In genomic region chr20:49942303-49942702, GRCh38 we compare ENCODE assay signal across 16 cellular contexts. TPM values are rescaled to one million over a fixed set of nuclear protein-coding genes. Genes with fewer than 3 reads are reported as not detected.
DNase-seq lines count a peak whose midpoint lies in the region; ATAC-seq and TF ChIP-seq lines count a peak whose summit lies in the region.
"Had no signal": no experiment of that assay in that cellular context is flagged by ENCODE, and none has a peak within 500 bp of the region (broad histone marks: within the 10 kb centered on the region; RNA-seq: fewer than 3 reads in every experiment).

No MANE protein-coding gene starts in this region.

- no peak overlapping the region for H4K5ac ChIP-seq in IMR-90 (ENCODE audit: low read depth, low read length)

- no peak overlapping the region for H2AK9ac ChIP-seq in IMR-90 (replicated peaks; ENCODE audit: low read depth, low read length, poor library complexity)

- TF ChIP-seq EP300 in sigmoid colon (IDR thresholded peaks at IDR 0.05), result no peak

- H3K36me3 ChIP-seq in IMR-90 (ENCODE audit: control insufficient read depth, insufficient read depth, low read length) (peaks cover 38% of the 10 kb centered on the region), body of pancreas (replicated peaks in 1 of 2; ENCODE audit: insufficient read depth in 1 of 2, low read depth in 2 of 2) (peaks cover 7 to 14% of the 10 kb centered on the region in 2 donors), sigmoid colon (peaks cover 10 to 78% (median 24%) of the 10 kb centered on the region in 4 donors)

- CTCF ChIA-PET in IMR-90 (lab: Yijun Ruan, JAX), result no interaction called here
- CTCF ChIA-PET in RWPE1 (lab: Yijun Ruan, JAX), result interaction anchor here (0.7 to 1.8 kb wide), 3 partner anchors 37 to 129 kb away, joined by 4 to 18 read pairs (median 4); no protein-coding TSS in a partner anchor

- H4K20me1 ChIP-seq in IMR-90 (ENCODE audit: insufficient read depth, low read length), result peaks cover 40% of the 10 kb centered on the region

- H3K9me3 ChIP-seq in IMR-90 (ENCODE audit: control insufficient read depth, insufficient read depth, low read length) (no peaks in the 10 kb centered on the region), body of pancreas (no peaks in the 10 kb centered on the region), sigmoid colon (no peaks in the 10 kb centered on the region)
- H3K9me3 ChIP-seq: BLaER1 had no signal

- H3K4me2 ChIP-seq in IMR-90 (ENCODE audit: low read depth, low read length), result no peak overlapping the region
- H3K4me2 ChIP-seq: BLaER1, GM23338 had no signal

- TF ChIP-seq CTCF in IMR-90 (conservative IDR thresholded peaks at IDR 0.05; ENCODE audit: low read depth, low read length) (no peak), body of pancreas (IDR thresholded peaks at IDR 0.05) (no peak), sigmoid colon (IDR thresholded peaks at IDR 0.05) (no peak), RWPE1 (conservative IDR thresholded peaks at IDR 0.05; ENCODE audit: low read depth) (no peak)

- peaks cover 27% of the 10 kb centered on the region for H3K9me1 ChIP-seq in IMR-90 (ENCODE audit: insufficient read depth, low read length)

- H3K27ac ChIP-seq in IMR-90 (ENCODE audit: insufficient read depth, low read length) (no peak overlapping the region), body of pancreas (peak overlapping the region in 3 of 4 donors; percentile 9 to 56 (median 30)), sigmoid colon (no peak overlapping the region), RWPE1 (no peak overlapping the region)
- H3K27ac ChIP-seq: BLaER1, C4-2B had no signal

- H3K4me1 ChIP-seq in IMR-90 (ENCODE audit: control insufficient read depth, insufficient read depth, low read length) (peaks cover 13% of the 10 kb centered on the region), body of pancreas (peaks cover 42% of the 10 kb centered on the region), sigmoid colon (peaks cover 0 to 34% (median 23%) of the 10 kb centered on the region in 4 donors)

- H2BK120ac ChIP-seq in IMR-90 (ENCODE audit: low read depth, low read length), result no peak overlapping the region

- TF ChIP-seq POLR2A in IMR-90 (IDR thresholded peaks at IDR 0.05; ENCODE audit: low read depth, low read length), result no peak
- no peak for TF ChIP-seq POLR2A in body of pancreas (IDR thresholded peaks at IDR 0.05)
- no peak for TF ChIP-seq POLR2A in sigmoid colon (IDR thresholded peaks at IDR 0.05)

- no peak overlapping the region for H2BK15ac ChIP-seq in IMR-90 (ENCODE audit: low read depth, low read length)

- in situ Hi-C loops in IMR-90 (cut with MboI; ENCODE audit: low sequenced_read_pairs), result no loop called here

- dilution Hi-C loops in IMR-90 (cut with HindIII; ENCODE audit: low sequenced_read_pairs, unreplicated experiment), result no loop called here

- 100% methylated on average over 1 of the region's 3 CpGs; no CpG with 5 or more reads in 1 of the 2 experiments for WGBS in IMR-90 (ENCODE audit: extremely low coverage in 2 of 2, insufficient read length in 1 of 2), 2 experiments
- 55 to 57% methylated on average over 3 of the region's 3 CpGs for WGBS in body of pancreas, 2 donors
- WGBS in sigmoid colon, 2 donors, result 65 to 80% methylated on average over 3 of the region's 3 CpGs

- intact Hi-C loops in IMR-90 (cut with micrococcal nuclease) (no loop called here), body of pancreas (cut with DNase I) (no loop called here), sigmoid colon (cut with DNase I) (no loop called here)

- TF ChIP-seq RAD21 in IMR-90 (IDR thresholded peaks at IDR 0.05; ENCODE audit: low read length), result no peak

- POLR2A ChIA-PET in IMR-90 (lab: Charles Lee; ENCODE audit: unreplicated experiment) (no interaction called here), RWPE1 (lab: Yijun Ruan, JAX; ENCODE audit: low non-redundant PET) (interaction anchor here (0.7 kb wide), 1 partner anchor 401 kb away, joined by 3 read pairs; no protein-coding TSS in a partner anchor)

- H3K79me1 ChIP-seq in IMR-90 (ENCODE audit: low read depth in 1 of 2, low read length in 2 of 2), result peaks cover 21 to 72% of the 10 kb centered on the region in 2 experiments

- DNase-seq in IMR-90, result no peak
- no peak for DNase-seq in body of pancreas
- DNase-seq in sigmoid colon, result peak; percentile 12
- DNase-seq in RWPE1 (ENCODE audit: low spot score), result no peak
- no peak for DNase-seq in NCI-H128 (lab: John Stamatoyannopoulos, UW; ENCODE audit: unreplicated experiment)
- DNase-seq: CD4-positive, CD25-positive, alpha-beta regulatory T cell; CD8-positive, alpha-beta T cell; DMS53; DMS79 treated with DMSO at 0.1 percent for 48 hours; GF-D8; H9 had no signal

- H3K9ac ChIP-seq in IMR-90 (ENCODE audit: low read depth, low read length), result no peak overlapping the region
- H3K9ac ChIP-seq: BLaER1 had no signal

- H3K4me3 ChIP-seq in IMR-90 (ENCODE audit: insufficient read depth, low read depth, low read length), result no peak overlapping the region
- H3K4me3 ChIP-seq in body of pancreas, result no peak overlapping the region
- H3K4me3 ChIP-seq in sigmoid colon, result no peak overlapping the region
- H3K4me3 ChIP-seq: BLaER1, GM23338 had no signal

- H3K14ac ChIP-seq in IMR-90 (replicated peaks; ENCODE audit: low read depth, low read length), result no peak overlapping the region

- no peak overlapping the region for H2AK5ac ChIP-seq in IMR-90 (ENCODE audit: low read depth, low read length)

- H2BK20ac ChIP-seq in IMR-90 (ENCODE audit: low read depth, low read length), result no peak overlapping the region

- no peak overlapping the region for H3K18ac ChIP-seq in IMR-90 (ENCODE audit: low read depth, low read length)

- H4K8ac ChIP-seq in IMR-90 (ENCODE audit: low read depth in 2 of 2, low read length in 2 of 2), result no peak overlapping the region

- H3K27me3 ChIP-seq in IMR-90 (ENCODE audit: control insufficient read depth, insufficient read depth, low read length) (no peaks in the 10 kb centered on the region), body of pancreas (no peaks in the 10 kb centered on the region), sigmoid colon (no peaks in the 10 kb centered on the region)
- H3K27me3 ChIP-seq: BLaER1 had no signal

- no peak overlapping the region for H3K23ac ChIP-seq in IMR-90 (ENCODE audit: low read depth, low read length)

- H2BK5ac ChIP-seq in IMR-90 (ENCODE audit: low read depth, low read length, poor library complexity, severe bottlenecking), result peak overlapping the region; percentile 14

- no peak for ATAC-seq in IMR-90 (ENCODE audit: low read depth)
- ATAC-seq in body of pancreas, result peak; percentile 28
- ATAC-seq in HG02884 (IDR thresholded peaks at IDR 0.05; ENCODE audit: unreplicated experiment), result no peak
- ATAC-seq: CD8-positive, alpha-beta T cell; GM23338; HCT116 had no signal

- no peak overlapping the region for H2AFZ ChIP-seq in IMR-90 (replicated peaks; ENCODE audit: low read length, poor library complexity)
- H2AFZ ChIP-seq: GM23338 had no signal

- H3K56ac ChIP-seq in IMR-90 (ENCODE audit: extremely low read depth, insufficient read depth, low read length), result no peak overlapping the region

- no peak overlapping the region for H3K4ac ChIP-seq in IMR-90 (ENCODE audit: low read depth, low read length)

- no TSS peak for BruUV-seq in IMR-90 (replicated peaks; lab: Mats Ljungman, UMichigan)

- H4K91ac ChIP-seq in IMR-90 (ENCODE audit: insufficient read depth, low read depth, low read length), result no peak overlapping the region

TF ChIP-seq in IMR-90, 13 proteins besides CTCF, POLR2A, EP300 and RAD21 (continues in another document):
- TF ChIP-seq CEBPB (IDR thresholded peaks at IDR 0.05; ENCODE audit: low read depth, low read length) (no peak), MXI1 (IDR thresholded peaks at IDR 0.05; ENCODE audit: borderline replicate concordance, low read depth, low read length) (no peak), ELK1 (IDR thresholded peaks at IDR 0.05; ENCODE audit: borderline replicate concordance, low read depth, low read length) (no peak), RCOR1 (IDR thresholded peaks at IDR 0.05; ENCODE audit: insufficient replicate concordance, low read length) (no peak), USF2 (IDR thresholded peaks at IDR 0.05; ENCODE audit: low read depth, low read length) (no peak), FOS (IDR thresholded peaks at IDR 0.05; ENCODE audit: low read depth, low read length) (no peak)

RNA-seq across cellular contexts. Expression of gene RNF114, which starts 6.1 kb away (rescaled TPM):
- total RNA-seq in IMR-90 (2012; rRNA removed) (44.6 and 49.7 TPM in 2 replicates), body of pancreas (100 to 1,000 TPM in 1 of 2 donors, 10 to 100 TPM in 1; 82.0 to 181 TPM), sigmoid colon (100 to 1,000 TPM; 121 to 151 (median 136) TPM)
- polyA plus RNA-seq in IMR-90 (2012; rRNA removed) (55.0 and 62.3 TPM in 2 replicates), sigmoid colon (10 to 100 TPM; 59.5 to 61.7 (median 61.0) TPM)
- polyA plus RNA-seq in IMR-90 (2012; cell fraction: cytosol; rRNA removed), result 122 and 166 TPM in 2 replicates
- polyA plus RNA-seq in IMR-90 (2012; cell fraction: nucleus; rRNA removed; ENCODE audit: low replicate concordance), result 88.0 and 111 TPM in 2 replicates

RNA-seq across cellular contexts. Expression of gene SPATA2, which starts 27.0 kb away (rescaled TPM):
- total RNA-seq in IMR-90 (2012; rRNA removed), result 1.3 and 1.4 TPM in 2 replicates
- polyA plus RNA-seq in IMR-90 (2012; rRNA removed), result 4.4 and 4.5 TPM in 2 replicates
- 3.5 and 5.8 TPM in 2 replicates for polyA plus RNA-seq in IMR-90 (2012; cell fraction: cytosol; rRNA removed)
- 5.9 and 9.4 TPM in 2 replicates for polyA plus RNA-seq in IMR-90 (2012; cell fraction: nucleus; rRNA removed; ENCODE audit: low replicate concordance)
- total RNA-seq in body of pancreas, result 1 to 10 TPM; 3.9 to 7.3 TPM
- 1 to 10 TPM; 2.1 to 4.7 (median 2.7) TPM for total RNA-seq in sigmoid colon
- 10 to 100 TPM; 10.7 to 12.5 (median 10.8) TPM for polyA plus RNA-seq in sigmoid colon

RNA-seq across cellular contexts. Expression of gene SNAI1, which starts 40.5 kb away (rescaled TPM):
- total RNA-seq in IMR-90 (2012; rRNA removed) (0.54 and 0.83 TPM in 2 replicates), body of pancreas (1 to 10 TPM in 1 of 2 donors, under 1 TPM in 1; 0.78 to 3.3 TPM), sigmoid colon (1 to 10 TPM; 1.1 to 2.6 (median 1.8) TPM)
- polyA plus RNA-seq in IMR-90 (2012; rRNA removed) (13.7 and 14.9 TPM in 2 replicates), sigmoid colon (1 to 10 TPM in 1 of 3 donors, under 1 TPM in 2; 0.60 to 2.9 (median 0.69) TPM)
- 10.8 and 34.1 TPM in 2 replicates for polyA plus RNA-seq in IMR-90 (2012; cell fraction: cytosol; rRNA removed)
- polyA plus RNA-seq in IMR-90 (2012; cell fraction: nucleus; rRNA removed; ENCODE audit: low replicate concordance), result 54.0 and 64.7 TPM in 2 replicates

Comparison
In these comparisons a context has a peak if more than half of its experiments do, and no peak if none do; other contexts are left out.
1. H3K27ac ChIP-seq: peak in body of pancreas (3 of 4); none in IMR-90 (single experiment), sigmoid colon (0 of 4) and RWPE1 (single experiment).